ENCODE assay signal across 34 cellular contexts in the genomic region with DNA sequence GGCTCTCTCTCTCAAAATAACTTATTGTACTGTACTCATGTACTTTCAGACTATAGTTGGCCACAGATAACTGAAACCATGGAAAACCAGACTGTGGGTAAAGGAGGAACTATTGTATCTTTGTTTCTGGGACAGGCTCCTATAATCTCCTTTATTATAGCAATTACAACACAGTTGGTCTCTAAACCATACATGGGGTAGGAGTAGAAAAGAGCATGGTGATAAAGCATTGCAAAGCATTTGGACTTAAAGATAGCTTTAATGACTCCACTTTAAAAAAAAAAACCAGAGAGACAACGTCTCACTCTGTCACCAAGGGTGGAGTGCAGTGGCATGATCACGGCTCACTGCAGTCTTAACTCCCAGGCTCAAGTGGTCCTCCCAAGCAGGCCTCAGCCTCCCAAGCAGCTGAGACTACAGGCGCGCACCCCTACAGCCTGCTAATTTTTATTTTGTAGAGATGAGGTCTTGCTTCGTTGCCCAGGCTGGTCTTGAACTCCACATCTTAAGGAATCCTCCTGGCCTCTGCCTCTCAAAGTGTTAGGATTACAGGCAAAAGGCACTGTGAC.
"Had no signal": no experiment of that assay in that cellular context is flagged by ENCODE, and none has a peak within 500 bp of the region (broad histone marks: within the 10 kb centered on the region; RNA-seq: fewer than 3 reads in every experiment).

No MANE protein-coding gene starts in this region.

- H3K4me2 ChIP-seq: PC-9 had no signal

- H3K27me3 ChIP-seq: brain microvascular endothelial cell had no signal

- ATAC-seq: activated CD8-positive, alpha-beta memory T cell treated with anti-CD3 and anti-CD28 coated beads, Interleukin-2, amount 10 ng/mL, durations not matched to agents 7 days and 5 days; Right ventricle myocardium inferior; SK-N-SH treated with all-trans-retinoic acid at 6 μM for 48 hours; T-cell had no signal

- H3K4me3 ChIP-seq: PC-9 had no signal

- FAIRE-seq: RCC 7860 had no signal

- H2AFZ ChIP-seq: PC-9 had no signal

- H3K27ac ChIP-seq: brain microvascular endothelial cell, PC-9, RWPE1, VCaP had no signal

- DNase-seq: activated B cell treated with CpG ODN at 0.5 μM for 24 hours; activated CD4-positive, alpha-beta memory T cell treated with anti-CD3 and anti-CD28 coated beads for 36 hours; activated CD4-positive, alpha-beta T cell treated with anti-CD3 and anti-CD28 coated beads for 4 hours; activated CD4-positive, alpha-beta T cell treated with anti-CD3 and anti-CD28 coated beads, Interleukin-2, amount 50 U/mL, for 1 hour; activated CD4-positive, CD25-positive, alpha-beta regulatory T cell treated with anti-CD3 and anti-CD28 coated beads, Interleukin-2, amount 50 U/mL, for 72 hours; activated CD8-positive, alpha-beta memory T cell treated with anti-CD3 and anti-CD28 coated beads for 24 hours; activated CD8-positive, alpha-beta memory T cell treated with anti-CD3 and anti-CD28 coated beads, Interleukin-2, amount 10 ng/mL, durations not matched to agents 7 days and 5 days; activated CD8-positive, alpha-beta memory T cell treated with anti-CD3 and anti-CD28 coated beads, Interleukin-2, amount 50 U/mL, for 48 hours; activated effector memory CD4-positive, alpha-beta T cell treated with Interleukin-2 at 50 U/mL for 16 hours; activated naive CD4-positive, alpha-beta T cell treated with anti-CD3 and anti-CD28 coated beads, Interleukin-2, amount 10 ng/mL, durations not matched to agents 7 days and 5 days; activated naive CD8-positive, alpha-beta T cell treated with anti-CD3 and anti-CD28 coated beads for 36 hours; activated T-cell treated with anti-CD3 and anti-CD28 coated beads, Interleukin-2, amount 50 U/mL, for 48 hours; amniotic stem cell; aorta; brain microvascular endothelial cell; central memory CD4-positive, alpha-beta T cell; NCI-H1105 treated with DMSO at 0.1 percent for 48 hours; NCI-H1436; NCI-H1694; NCI-H1930; NCI-H510A; NCI-H526; NCI-H748 treated with DMSO at 0.1 percent for 48 hours; NK-92 treated with Interleukin-12 subunit alpha and Interleukin-12 subunit beta, amount 100 ng/mL, for 24 hours; PC-9; SIG-M5; T-cell; T-helper 2 cell; T-helper 9 cell had no signal
